ENCODE assay signal across 1 cellular context in the genomic region with DNA sequence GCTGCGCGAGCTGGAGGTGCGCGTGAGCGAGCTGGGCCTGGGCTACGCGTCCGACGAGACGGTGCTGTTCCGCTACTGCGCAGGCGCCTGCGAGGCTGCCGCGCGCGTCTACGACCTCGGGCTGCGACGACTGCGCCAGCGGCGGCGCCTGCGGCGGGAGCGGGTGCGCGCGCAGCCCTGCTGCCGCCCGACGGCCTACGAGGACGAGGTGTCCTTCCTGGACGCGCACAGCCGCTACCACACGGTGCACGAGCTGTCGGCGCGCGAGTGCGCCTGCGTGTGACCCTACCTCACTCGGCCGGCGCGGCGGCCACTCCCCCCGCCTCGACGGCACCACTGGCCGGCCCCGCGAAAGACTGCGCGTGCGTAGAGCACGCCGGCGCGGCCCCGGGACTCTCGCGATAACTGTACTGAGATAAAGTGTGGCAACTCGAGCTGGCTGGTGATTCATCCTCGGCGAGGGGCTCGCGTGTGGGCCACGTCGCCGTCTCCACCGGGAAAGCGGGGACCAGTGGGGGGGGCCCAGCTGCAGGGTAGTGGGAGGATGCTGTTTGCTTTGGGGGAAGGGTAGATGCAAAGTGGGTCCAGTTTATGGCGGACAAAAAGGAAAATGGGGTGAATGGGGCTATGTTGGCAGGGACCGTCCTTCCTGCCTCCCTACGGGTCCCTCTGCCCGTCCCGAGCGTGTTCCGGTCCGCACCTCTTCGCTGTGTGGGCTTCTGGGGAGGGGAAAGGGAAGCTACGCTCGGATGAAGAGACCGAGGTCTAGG.
A peak's percentile ranks its signal among the peaks of the same experiment; 100 is the strongest.
TF ChIP-seq lines count a peak whose summit lies in the region.

No MANE protein-coding gene starts in this region.

TF ChIP-seq in K562, 482 proteins besides CTCF, POLR2A, EP300 and RAD21 (continued from another document and continues in another):
- TF ChIP-seq, protein P1, sequence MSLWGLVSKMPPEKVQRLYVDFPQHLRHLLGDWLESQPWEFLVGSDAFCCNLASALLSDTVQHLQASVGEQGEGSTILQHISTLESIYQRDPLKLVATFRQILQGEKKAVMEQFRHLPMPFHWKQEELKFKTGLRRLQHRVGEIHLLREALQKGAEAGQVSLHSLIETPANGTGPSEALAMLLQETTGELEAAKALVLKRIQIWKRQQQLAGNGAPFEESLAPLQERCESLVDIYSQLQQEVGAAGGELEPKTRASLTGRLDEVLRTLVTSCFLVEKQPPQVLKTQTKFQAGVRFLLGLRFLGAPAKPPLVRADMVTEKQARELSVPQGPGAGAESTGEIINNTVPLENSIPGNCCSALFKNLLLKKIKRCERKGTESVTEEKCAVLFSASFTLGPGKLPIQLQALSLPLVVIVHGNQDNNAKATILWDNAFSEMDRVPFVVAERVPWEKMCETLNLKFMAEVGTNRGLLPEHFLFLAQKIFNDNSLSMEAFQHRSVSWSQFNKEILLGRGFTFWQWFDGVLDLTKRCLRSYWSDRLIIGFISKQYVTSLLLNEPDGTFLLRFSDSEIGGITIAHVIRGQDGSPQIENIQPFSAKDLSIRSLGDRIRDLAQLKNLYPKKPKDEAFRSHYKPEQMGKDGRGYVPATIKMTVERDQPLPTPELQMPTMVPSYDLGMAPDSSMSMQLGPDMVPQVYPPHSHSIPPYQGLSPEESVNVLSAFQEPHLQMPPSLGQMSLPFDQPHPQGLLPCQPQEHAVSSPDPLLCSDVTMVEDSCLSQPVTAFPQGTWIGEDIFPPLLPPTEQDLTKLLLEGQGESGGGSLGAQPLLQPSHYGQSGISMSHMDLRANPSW (CRISPR knock-in tag; IDR thresholded peaks at IDR 0.05): peak; percentile 36; the same call in 1 of the 2 replicates
- TF ChIP-seq SMAD2 (IDR thresholded peaks at IDR 0.05; ENCODE audit: low read depth, low read length) (no peak), MTA2 (IDR thresholded peaks at IDR 0.05; ENCODE audit: low read depth) (no peak), CCNT2 (IDR thresholded peaks at IDR 0.05; ENCODE audit: borderline replicate concordance, extremely low read depth, insufficient read length, low read depth, low read length) (peak; percentile 56), CHCHD3 (CRISPR knock-in tag; IDR thresholded peaks at IDR 0.05) (no peak), SRSF7 (optimal IDR thresholded peaks at IDR 0.05; ENCODE audit: low read depth, low read length) (no peak), NFE2 (IDR thresholded peaks at IDR 0.05; ENCODE audit: low read depth) (no peak), ZBTB8A (IDR thresholded peaks at IDR 0.05; ENCODE audit: partially characterized antibody) (no peak), PRPF4 (IDR thresholded peaks at IDR 0.05; ENCODE audit: insufficient read depth, low read depth, low read length, poor library complexity, severe bottlenecking) (no peak), LCOR (CRISPR knock-in tag; IDR thresholded peaks at IDR 0.05) (peak; percentile 87; the same call in 1 of the 2 replicates), SAFB (IDR thresholded peaks at IDR 0.05; ENCODE audit: borderline replicate concordance, low read depth, low read length) (no peak), ZNF586 (CRISPR knock-in tag; conservative IDR thresholded peaks at IDR 0.05) (no peak), SAFB2 (IDR thresholded peaks at IDR 0.05; ENCODE audit: borderline replicate concordance, low read depth, low read length, severe bottlenecking) (no peak), ZNF165 (CRISPR knock-in tag; IDR thresholded peaks at IDR 0.05; ENCODE audit: borderline replicate concordance) (no peak), MAZ (CRISPR knock-in tag; conservative IDR thresholded peaks at IDR 0.05 in 1 of 2, IDR thresholded peaks at IDR 0.05 in 1 of 2) (peak; percentile 84 to 89), ZNF76 (CRISPR knock-in tag; IDR thresholded peaks at IDR 0.05; ENCODE audit: borderline replicate concordance) (peak; percentile 40; the same call in 1 of the 2 replicates), BRD9 (IDR thresholded peaks at IDR 0.05; ENCODE audit: low read depth, partially characterized antibody) (peak; percentile 70), CXXC5 (CRISPR knock-in tag; IDR thresholded peaks at IDR 0.05) (peak; percentile 91), ZNF79 (CRISPR knock-in tag; IDR thresholded peaks at IDR 0.05; ENCODE audit: low read depth) (no peak), BRD4 (IDR thresholded peaks at IDR 0.05) (no peak), WHSC1 (IDR thresholded peaks at IDR 0.05; ENCODE audit: low read length) (no peak), RFX7 (CRISPR knock-in tag; IDR thresholded peaks at IDR 0.05) (no peak), NR1H2 (CRISPR knock-in tag; IDR thresholded peaks at IDR 0.05) (peak; percentile 24; the same call in 1 of the 2 replicates), CHD4 (IDR thresholded peaks at IDR 0.05; ENCODE audit: insufficient read depth, insufficient replicate concordance, low read depth, low read length, poor library complexity, severe bottlenecking) (no peak), PML (IDR thresholded peaks at IDR 0.05; ENCODE audit: low read length) (peak; percentile 91), TBP (optimal IDR thresholded peaks at IDR 0.05; ENCODE audit: low read depth, low read length) (peak; percentile 97), BHLHE40 (IDR thresholded peaks at IDR 0.05; ENCODE audit: low read length) (peak; percentile 66)
- TF ChIP-seq, protein P2, sequence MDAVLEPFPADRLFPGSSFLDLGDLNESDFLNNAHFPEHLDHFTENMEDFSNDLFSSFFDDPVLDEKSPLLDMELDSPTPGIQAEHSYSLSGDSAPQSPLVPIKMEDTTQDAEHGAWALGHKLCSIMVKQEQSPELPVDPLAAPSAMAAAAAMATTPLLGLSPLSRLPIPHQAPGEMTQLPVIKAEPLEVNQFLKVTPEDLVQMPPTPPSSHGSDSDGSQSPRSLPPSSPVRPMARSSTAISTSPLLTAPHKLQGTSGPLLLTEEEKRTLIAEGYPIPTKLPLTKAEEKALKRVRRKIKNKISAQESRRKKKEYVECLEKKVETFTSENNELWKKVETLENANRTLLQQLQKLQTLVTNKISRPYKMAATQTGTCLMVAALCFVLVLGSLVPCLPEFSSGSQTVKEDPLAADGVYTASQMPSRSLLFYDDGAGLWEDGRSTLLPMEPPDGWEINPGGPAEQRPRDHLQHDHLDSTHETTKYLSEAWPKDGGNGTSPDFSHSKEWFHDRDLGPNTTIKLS (IDR thresholded peaks at IDR 0.05; ENCODE audit: borderline replicate concordance, low read depth): peak; percentile 97
- TF ChIP-seq, protein P3, sequence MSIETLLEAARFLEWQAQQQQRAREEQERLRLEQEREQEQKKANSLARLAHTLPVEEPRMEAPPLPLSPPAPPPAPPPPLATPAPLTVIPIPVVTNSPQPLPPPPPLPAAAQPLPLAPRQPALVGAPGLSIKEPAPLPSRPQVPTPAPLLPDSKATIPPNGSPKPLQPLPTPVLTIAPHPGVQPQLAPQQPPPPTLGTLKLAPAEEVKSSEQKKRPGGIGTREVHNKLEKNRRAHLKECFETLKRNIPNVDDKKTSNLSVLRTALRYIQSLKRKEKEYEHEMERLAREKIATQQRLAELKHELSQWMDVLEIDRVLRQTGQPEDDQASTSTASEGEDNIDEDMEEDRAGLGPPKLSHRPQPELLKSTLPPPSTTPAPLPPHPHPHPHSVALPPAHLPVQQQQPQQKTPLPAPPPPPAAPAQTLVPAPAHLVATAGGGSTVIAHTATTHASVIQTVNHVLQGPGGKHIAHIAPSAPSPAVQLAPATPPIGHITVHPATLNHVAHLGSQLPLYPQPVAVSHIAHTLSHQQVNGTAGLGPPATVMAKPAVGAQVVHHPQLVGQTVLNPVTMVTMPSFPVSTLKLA (conservative IDR thresholded peaks at IDR 0.05): peak; percentile 69 to 82
- TF ChIP-seq, protein P4, sequence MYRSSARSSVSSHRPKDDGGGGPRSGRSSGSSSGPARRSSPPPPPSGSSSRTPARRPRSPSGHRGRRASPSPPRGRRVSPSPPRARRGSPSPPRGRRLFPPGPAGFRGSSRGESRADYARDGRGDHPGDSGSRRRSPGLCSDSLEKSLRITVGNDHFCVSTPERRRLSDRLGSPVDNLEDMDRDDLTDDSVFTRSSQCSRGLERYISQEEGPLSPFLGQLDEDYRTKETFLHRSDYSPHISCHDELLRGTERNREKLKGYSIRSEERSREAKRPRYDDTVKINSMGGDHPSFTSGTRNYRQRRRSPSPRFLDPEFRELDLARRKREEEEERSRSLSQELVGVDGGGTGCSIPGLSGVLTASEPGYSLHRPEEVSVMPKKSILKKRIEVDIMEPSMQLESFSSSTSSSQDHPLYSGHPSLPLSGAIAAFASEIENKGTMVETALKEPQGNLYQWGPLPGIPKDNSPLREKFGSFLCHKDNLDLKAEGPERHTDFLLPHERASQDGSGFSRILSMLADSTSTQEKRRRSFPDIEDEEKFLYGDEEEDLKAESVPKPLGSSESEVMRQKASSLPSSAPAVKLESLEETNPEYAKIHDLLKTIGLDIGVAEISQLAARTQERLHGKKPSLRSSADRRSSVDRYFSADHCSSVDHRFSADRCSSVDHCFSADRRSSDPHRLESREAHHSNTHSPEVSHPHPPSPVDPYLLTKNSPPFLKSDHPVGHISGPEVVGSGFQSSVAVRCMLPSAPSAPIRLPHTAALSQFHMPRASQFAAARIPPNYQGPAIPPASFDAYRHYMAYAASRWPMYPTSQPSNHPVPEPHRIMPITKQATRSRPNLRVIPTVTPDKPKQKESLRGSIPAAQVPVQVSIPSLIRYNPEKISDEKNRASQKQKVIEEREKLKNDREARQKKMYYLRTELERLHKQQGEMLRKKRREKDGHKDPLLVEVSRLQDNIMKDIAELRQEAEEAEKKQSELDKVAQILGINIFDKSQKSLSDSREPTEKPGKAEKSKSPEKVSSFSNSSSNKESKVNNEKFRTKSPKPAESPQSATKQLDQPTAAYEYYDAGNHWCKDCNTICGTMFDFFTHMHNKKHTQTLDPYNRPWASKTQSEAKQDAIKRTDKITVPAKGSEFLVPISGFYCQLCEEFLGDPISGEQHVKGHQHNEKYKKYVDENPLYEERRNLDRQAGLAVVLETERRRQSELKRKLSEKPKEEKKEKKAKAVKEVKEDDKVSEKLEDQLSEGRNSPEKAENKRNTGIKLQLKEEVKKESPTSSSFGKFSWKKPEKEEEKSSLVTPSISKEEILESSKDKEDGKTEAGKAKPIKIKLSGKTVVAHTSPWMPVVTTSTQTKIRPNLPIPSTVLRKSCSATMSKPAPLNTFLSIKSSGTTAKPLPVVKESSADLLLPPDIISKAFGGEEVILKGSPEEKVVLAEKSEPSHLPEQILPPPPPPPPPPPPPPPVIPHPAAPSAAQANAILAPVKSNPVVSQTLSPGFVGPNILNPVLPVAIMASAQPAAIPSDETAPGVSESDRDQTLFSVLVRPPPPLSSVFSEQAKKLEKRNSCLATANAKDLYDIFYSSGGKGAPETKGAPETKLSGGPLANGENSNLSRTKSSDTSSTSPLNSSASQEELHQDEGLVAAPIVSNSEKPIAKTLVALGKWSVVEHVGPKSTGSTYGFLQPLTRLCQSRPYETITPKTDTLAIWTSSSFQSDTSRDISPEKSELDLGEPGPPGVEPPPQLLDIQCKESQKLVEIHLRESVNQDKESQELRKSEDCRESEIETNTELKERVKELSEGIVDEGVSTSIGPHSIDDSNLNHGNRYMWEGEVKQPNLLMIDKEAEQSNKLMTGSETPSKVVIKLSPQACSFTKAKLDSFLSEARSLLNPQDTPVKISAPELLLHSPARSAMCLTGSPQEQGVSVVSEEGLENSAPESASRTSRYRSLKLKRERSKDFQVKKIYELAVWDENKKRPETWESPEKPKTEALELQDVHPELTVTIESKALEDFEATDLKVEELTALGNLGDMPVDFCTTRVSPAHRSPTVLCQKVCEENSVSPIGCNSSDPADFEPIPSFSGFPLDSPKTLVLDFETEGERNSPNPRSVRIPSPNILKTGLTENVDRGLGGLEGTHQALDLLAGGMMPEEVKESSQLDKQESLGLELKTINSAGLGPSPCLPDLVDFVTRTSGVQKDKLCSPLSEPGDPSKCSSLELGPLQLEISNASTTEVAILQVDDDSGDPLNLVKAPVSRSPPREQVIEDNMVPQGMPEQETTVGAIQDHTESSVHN (IDR thresholded peaks at IDR 0.05; ENCODE audit: borderline replicate concordance in 1 of 2, low read depth in 1 of 2): 0 out of 4 replicates have a peak, but pooled peaks of 1 of the 2 experiments have one; percentile 21
- TF ChIP-seq, protein P5, sequence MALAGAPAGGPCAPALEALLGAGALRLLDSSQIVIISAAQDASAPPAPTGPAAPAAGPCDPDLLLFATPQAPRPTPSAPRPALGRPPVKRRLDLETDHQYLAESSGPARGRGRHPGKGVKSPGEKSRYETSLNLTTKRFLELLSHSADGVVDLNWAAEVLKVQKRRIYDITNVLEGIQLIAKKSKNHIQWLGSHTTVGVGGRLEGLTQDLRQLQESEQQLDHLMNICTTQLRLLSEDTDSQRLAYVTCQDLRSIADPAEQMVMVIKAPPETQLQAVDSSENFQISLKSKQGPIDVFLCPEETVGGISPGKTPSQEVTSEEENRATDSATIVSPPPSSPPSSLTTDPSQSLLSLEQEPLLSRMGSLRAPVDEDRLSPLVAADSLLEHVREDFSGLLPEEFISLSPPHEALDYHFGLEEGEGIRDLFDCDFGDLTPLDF (CRISPR knock-in tag; IDR thresholded peaks at IDR 0.05): peak; percentile 89
- TF ChIP-seq, protein P6, sequence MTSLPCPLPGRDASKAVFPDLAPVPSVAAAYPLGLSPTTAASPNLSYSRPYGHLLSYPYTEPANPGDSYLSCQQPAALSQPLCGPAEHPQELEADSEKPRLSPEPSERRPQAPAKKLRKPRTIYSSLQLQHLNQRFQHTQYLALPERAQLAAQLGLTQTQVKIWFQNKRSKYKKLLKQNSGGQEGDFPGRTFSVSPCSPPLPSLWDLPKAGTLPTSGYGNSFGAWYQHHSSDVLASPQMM (CRISPR knock-in tag; IDR thresholded peaks at IDR 0.05): no peak
- TF ChIP-seq, protein P7, sequence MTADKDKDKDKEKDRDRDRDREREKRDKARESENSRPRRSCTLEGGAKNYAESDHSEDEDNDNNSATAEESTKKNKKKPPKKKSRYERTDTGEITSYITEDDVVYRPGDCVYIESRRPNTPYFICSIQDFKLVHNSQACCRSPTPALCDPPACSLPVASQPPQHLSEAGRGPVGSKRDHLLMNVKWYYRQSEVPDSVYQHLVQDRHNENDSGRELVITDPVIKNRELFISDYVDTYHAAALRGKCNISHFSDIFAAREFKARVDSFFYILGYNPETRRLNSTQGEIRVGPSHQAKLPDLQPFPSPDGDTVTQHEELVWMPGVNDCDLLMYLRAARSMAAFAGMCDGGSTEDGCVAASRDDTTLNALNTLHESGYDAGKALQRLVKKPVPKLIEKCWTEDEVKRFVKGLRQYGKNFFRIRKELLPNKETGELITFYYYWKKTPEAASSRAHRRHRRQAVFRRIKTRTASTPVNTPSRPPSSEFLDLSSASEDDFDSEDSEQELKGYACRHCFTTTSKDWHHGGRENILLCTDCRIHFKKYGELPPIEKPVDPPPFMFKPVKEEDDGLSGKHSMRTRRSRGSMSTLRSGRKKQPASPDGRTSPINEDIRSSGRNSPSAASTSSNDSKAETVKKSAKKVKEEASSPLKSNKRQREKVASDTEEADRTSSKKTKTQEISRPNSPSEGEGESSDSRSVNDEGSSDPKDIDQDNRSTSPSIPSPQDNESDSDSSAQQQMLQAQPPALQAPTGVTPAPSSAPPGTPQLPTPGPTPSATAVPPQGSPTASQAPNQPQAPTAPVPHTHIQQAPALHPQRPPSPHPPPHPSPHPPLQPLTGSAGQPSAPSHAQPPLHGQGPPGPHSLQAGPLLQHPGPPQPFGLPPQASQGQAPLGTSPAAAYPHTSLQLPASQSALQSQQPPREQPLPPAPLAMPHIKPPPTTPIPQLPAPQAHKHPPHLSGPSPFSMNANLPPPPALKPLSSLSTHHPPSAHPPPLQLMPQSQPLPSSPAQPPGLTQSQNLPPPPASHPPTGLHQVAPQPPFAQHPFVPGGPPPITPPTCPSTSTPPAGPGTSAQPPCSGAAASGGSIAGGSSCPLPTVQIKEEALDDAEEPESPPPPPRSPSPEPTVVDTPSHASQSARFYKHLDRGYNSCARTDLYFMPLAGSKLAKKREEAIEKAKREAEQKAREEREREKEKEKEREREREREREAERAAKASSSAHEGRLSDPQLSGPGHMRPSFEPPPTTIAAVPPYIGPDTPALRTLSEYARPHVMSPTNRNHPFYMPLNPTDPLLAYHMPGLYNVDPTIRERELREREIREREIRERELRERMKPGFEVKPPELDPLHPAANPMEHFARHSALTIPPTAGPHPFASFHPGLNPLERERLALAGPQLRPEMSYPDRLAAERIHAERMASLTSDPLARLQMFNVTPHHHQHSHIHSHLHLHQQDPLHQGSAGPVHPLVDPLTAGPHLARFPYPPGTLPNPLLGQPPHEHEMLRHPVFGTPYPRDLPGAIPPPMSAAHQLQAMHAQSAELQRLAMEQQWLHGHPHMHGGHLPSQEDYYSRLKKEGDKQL (CRISPR knock-in tag; IDR thresholded peaks at IDR 0.05; ENCODE audit: borderline replicate concordance): no peak
